ENCODE assay signal across 16 cellular contexts in genomic region chr4:8877780-8878040, GRCh38. TPM values are rescaled to one million over a fixed set of nuclear protein-coding genes. Genes with fewer than 3 reads are reported as not detected.
A peak's percentile ranks its signal among the peaks of the same experiment; 100 is the strongest.
DNase-seq lines count a peak whose midpoint lies in the region; ATAC-seq and TF ChIP-seq lines count a peak whose summit lies in the region.
"Had no signal": no experiment of that assay in that cellular context is flagged by ENCODE, and none has a peak within 500 bp of the region (broad histone marks: within the 10 kb centered on the region; RNA-seq: fewer than 3 reads in every experiment).

No MANE protein-coding gene starts in this region.

- H3K4me1 Mint-ChIP-seq in WTC11 (peaks cover 17% of the 10 kb centered on the region), neural progenitor cell (no peaks in the 10 kb centered on the region)

- no peak for TF ChIP-seq POLR2A in breast epithelium (IDR thresholded peaks at IDR 0.05)

- no peak overlapping the region for H2AFZ ChIP-seq in neural progenitor cell (replicated peaks)

- peaks cover 0 to 12% (median 0%) of the 10 kb centered on the region in 11 experiments; a peak in 5 of 22 replicates for H4K20me1 ChIP-seq in BLaER1 treated with 17β-estradiol and CSF1 and Interleukin-3, amounts not matched to agents 10 nM and 100 nM
- H4K20me1 ChIP-seq in neural progenitor cell (ENCODE audit: low read depth) = peaks cover 63% of the 10 kb centered on the region

- H3K27ac Mint-ChIP-seq in WTC11 (no peak overlapping the region), neural progenitor cell (no peak overlapping the region)
- H3K27ac Mint-ChIP-seq: CD4-positive, alpha-beta memory T cell had no signal

- ATAC-seq in WTC11 = 0 out of 2 replicates have a peak, but pooled peaks have one; percentile 6
- ATAC-seq: GM12878, HepG2 had no signal

- H3K9me3 Mint-ChIP-seq in WTC11 = no peaks in the 10 kb centered on the region
- no peaks in the 10 kb centered on the region for H3K9me3 Mint-ChIP-seq in neural progenitor cell

- intact Hi-C loops in breast epithelium (cut with DNase I; ENCODE audit: low total_unique reads) = no loop called here

- H3F3A ChIP-seq in neural progenitor cell (ENCODE audit: low read depth) = no peaks in the 10 kb centered on the region

- no peak overlapping the region for H3K4me3 ChIP-seq in BLaER1 treated with 17β-estradiol and CSF1 and Interleukin-3, amounts not matched to agents 10 nM and 100 nM
- peak overlapping the region; percentile 20; the same call in 1 of the 2 replicates for H3K4me3 ChIP-seq in HUES48 (ENCODE audit: low read depth, low read length)
- H3K4me3 ChIP-seq in neural progenitor cell = no peak overlapping the region
- H3K4me3 ChIP-seq in breast epithelium = peak overlapping the region in 1 of 3 donors; percentile 34
- H3K4me3 ChIP-seq: GM12878 had no signal

- H3K27me3 ChIP-seq in BLaER1 treated with 17β-estradiol and CSF1 and Interleukin-3, amounts not matched to agents 10 nM and 100 nM = peaks cover 28 to 57% (median 47%) of the 10 kb centered on the region in 11 experiments
- H3K27me3 ChIP-seq in HUES48 (ENCODE audit: control insufficient read depth, insufficient read depth, low read length) (peaks cover 98% of the 10 kb centered on the region), neural progenitor cell (peaks cover 100% of the 10 kb centered on the region), breast epithelium (peaks cover 4 to 76% of the 10 kb centered on the region in 2 donors)

- no peaks in the 10 kb centered on the region for H3K36me3 Mint-ChIP-seq in WTC11
- H3K36me3 Mint-ChIP-seq in neural progenitor cell = no peaks in the 10 kb centered on the region
- H3K36me3 Mint-ChIP-seq: CD4-positive, alpha-beta memory T cell had no signal

- no peak overlapping the region for H3K27ac ChIP-seq in BLaER1 treated with 17β-estradiol and CSF1 and Interleukin-3, amounts not matched to agents 10 nM and 100 nM
- H3K27ac ChIP-seq in HUES48 (ENCODE audit: low read depth, low read length) = no peak overlapping the region
- no peak overlapping the region for H3K27ac ChIP-seq in neural progenitor cell
- no peak overlapping the region for H3K27ac ChIP-seq in breast epithelium
- H3K27ac ChIP-seq: C4-2B had no signal

- POLR2A ChIA-PET in WTC11 (lab: Charles Lee) = interaction anchor here (1.0 kb wide), 1 partner anchor 13 kb away, joined by 3 read pairs; no protein-coding TSS in a partner anchor

- H3K4me2 ChIP-seq in BLaER1 treated with 17β-estradiol and CSF1 and Interleukin-3, amounts not matched to agents 10 nM and 100 nM = peak overlapping the region; percentile 34 to 73 (median 51); a peak in 20 of 22 replicates
- peak overlapping the region; percentile 11 for H3K4me2 ChIP-seq in neural progenitor cell

- H3K79me2 ChIP-seq in neural progenitor cell (ENCODE audit: low read depth) = no peaks in the 10 kb centered on the region

- DNase-seq in WTC11 (ENCODE audit: low spot score) (no peak), neural progenitor cell (ENCODE audit: low spot score) (peak; percentile 16), NCI-H128 (lab: John Stamatoyannopoulos, UW; ENCODE audit: unreplicated experiment) (no peak), breast epithelium (ENCODE audit: low spot score in 2 of 2) (no peak), NCI-H748 (lab: John Stamatoyannopoulos, UW; ENCODE audit: unreplicated experiment) (no peak)
- no peak for DNase-seq in activated T-cell treated with anti-CD3 and anti-CD28 coated beads, Interleukin-2, amount 50 U/mL, for 1 hour
- DNase-seq: ACHN; CD4-positive, alpha-beta memory T cell; DMS79 had no signal

- TF ChIP-seq CTCF in WTC11 (IDR thresholded peaks at IDR 0.05) = no peak
- no peak for TF ChIP-seq CTCF in neural progenitor cell (IDR thresholded peaks at IDR 0.05)
- no peak for TF ChIP-seq CTCF in breast epithelium (IDR thresholded peaks at IDR 0.05)

- H3K4me3 Mint-ChIP-seq in WTC11 = no peak overlapping the region
- no peak overlapping the region for H3K4me3 Mint-ChIP-seq in neural progenitor cell
- H3K4me3 Mint-ChIP-seq: CD4-positive, alpha-beta memory T cell had no signal

- CTCF ChIA-PET in WTC11 (lab: Charles Lee) = interaction anchor here (1.0 to 2.1 kb wide), 2 partner anchors 9 to 40 kb away, joined by 5 to 7 read pairs; no protein-coding TSS in a partner anchor

- no peaks in the 10 kb centered on the region for H3K36me3 ChIP-seq in BLaER1 treated with 17β-estradiol and CSF1 and Interleukin-3, amounts not matched to agents 10 nM and 100 nM
- H3K36me3 ChIP-seq in HUES48 (ENCODE audit: control insufficient read depth, insufficient read depth, low read length) = no peaks in the 10 kb centered on the region
- no peaks in the 10 kb centered on the region for H3K36me3 ChIP-seq in neural progenitor cell
- H3K36me3 ChIP-seq in breast epithelium = no peaks in the 10 kb centered on the region

- peaks cover 16 to 39% (median 24%) of the 10 kb centered on the region in 10 experiments for H3K4me1 ChIP-seq in BLaER1 treated with 17β-estradiol and CSF1 and Interleukin-3, amounts not matched to agents 10 nM and 100 nM
- H3K4me1 ChIP-seq in HUES48 (ENCODE audit: control insufficient read depth, insufficient read depth, low read length) (peaks cover 4% of the 10 kb centered on the region; the same call in 1 of the 2 replicates), neural progenitor cell (no peaks in the 10 kb centered on the region), breast epithelium (no peaks in the 10 kb centered on the region)

- no peak overlapping the region for H3K9ac ChIP-seq in BLaER1 treated with 17β-estradiol and CSF1 and Interleukin-3, amounts not matched to agents 10 nM and 100 nM
- no peak overlapping the region for H3K9ac ChIP-seq in HUES48 (ENCODE audit: low read depth, low read length)
- no peak overlapping the region for H3K9ac ChIP-seq in neural progenitor cell

- H3K27me3 Mint-ChIP-seq in WTC11 (ENCODE audit: low read depth) = peaks cover 97% of the 10 kb centered on the region
- H3K27me3 Mint-ChIP-seq in neural progenitor cell (ENCODE audit: insufficient read depth, low read depth) = peaks cover 74% of the 10 kb centered on the region

- H3K9me3 ChIP-seq in BLaER1 treated with 17β-estradiol and CSF1 and Interleukin-3, amounts not matched to agents 10 nM and 100 nM (replicated peaks in 1 of 11) = peaks cover 13 to 32% (median 18%) of the 10 kb centered on the region in 11 experiments; a peak in 21 of 22 replicates
- H3K9me3 ChIP-seq in HUES48 (ENCODE audit: control insufficient read depth, insufficient read depth, low read length) = no peaks in the 10 kb centered on the region
- H3K9me3 ChIP-seq in neural progenitor cell (ENCODE audit: low read depth) = no peaks in the 10 kb centered on the region
- no peaks in the 10 kb centered on the region for H3K9me3 ChIP-seq in breast epithelium

TF ChIP-seq in WTC11, 78 proteins besides CTCF, POLR2A, EP300 and RAD21:
- TF ChIP-seq ELF4 (CRISPR knock-in tag; IDR thresholded peaks at IDR 0.05; ENCODE audit: low read depth) (no peak), ZNF423 (CRISPR knock-in tag; IDR thresholded peaks at IDR 0.05) (no peak), NFYB (CRISPR knock-in tag; conservative IDR thresholded peaks at IDR 0.05; ENCODE audit: low read depth) (no peak), ZNF425 (CRISPR knock-in tag; conservative IDR thresholded peaks at IDR 0.05) (no peak), MXD4 (CRISPR knock-in tag; IDR thresholded peaks at IDR 0.05; ENCODE audit: borderline replicate concordance) (no peak), KAT7 (CRISPR knock-in tag; IDR thresholded peaks at IDR 0.05; ENCODE audit: borderline replicate concordance) (no peak), OVOL2 (CRISPR knock-in tag; IDR thresholded peaks at IDR 0.05; ENCODE audit: borderline replicate concordance) (no peak), MAX (CRISPR knock-in tag; IDR thresholded peaks at IDR 0.05) (no peak), GTF2I (CRISPR knock-in tag; conservative IDR thresholded peaks at IDR 0.05) (no peak)

RNA-seq across cellular contexts. Expression of gene HMX1, which starts 6.1 kb away (rescaled TPM):
- total RNA-seq in WTC11 (2021) (6.9 to 10.0 TPM (median 7.8 TPM) in 3 replicates), neural progenitor cell (ENCODE audit: low replicate concordance) (0.19 TPM in 1 of 2 replicates, not detected in the other), breast epithelium (not detected)
- total RNA-seq: A172; CD4-positive, alpha-beta memory T cell; G401; GM12878; HepG2 had no signal
